21 cellular contexts compared by ENCODE assay signal in genomic region chr12:68673788-68674187, GRCh38. TPM values are rescaled to one million over a fixed set of nuclear protein-coding genes. Genes with fewer than 3 reads are reported as not detected.
DNase-seq lines count a peak whose midpoint lies in the region; ATAC-seq and TF ChIP-seq lines count a peak whose summit lies in the region.
"Had no signal": no experiment of that assay in that cellular context is flagged by ENCODE, and none has a peak within 500 bp of the region (broad histone marks: within the 10 kb centered on the region; RNA-seq: fewer than 3 reads in every experiment).

No MANE protein-coding gene starts in this region.

- CTCF ChIA-PET in CD4-positive, alpha-beta T cell (lab: Charles Lee), result no interaction called here
- CTCF ChIA-PET in activated CD4-positive, alpha-beta memory T cell treated with anti-CD3 and anti-CD28 coated beads, Interleukin-2, amount 10 ng/mL, durations not matched to agents 7 days and 5 days (lab: Charles Lee), result no interaction called here

- no peaks in the 10 kb centered on the region for H3K36me3 ChIP-seq in effector memory CD4-positive, alpha-beta T cell (ENCODE audit: control insufficient read depth, insufficient read depth, low read length)
- H3K36me3 ChIP-seq in tibial nerve, result no peaks in the 10 kb centered on the region
- H3K36me3 ChIP-seq: cardiac muscle cell, right lobe of liver had no signal

- H3K27me3 ChIP-seq in CD4-positive, alpha-beta T cell (ENCODE audit: control insufficient read depth, insufficient read depth, low read length), result no peaks in the 10 kb centered on the region
- H3K27me3 ChIP-seq in effector memory CD4-positive, alpha-beta T cell (replicated peaks; ENCODE audit: control insufficient read depth, insufficient read depth, low read length, poor library complexity, severe bottlenecking), result no peaks in the 10 kb centered on the region
- no peaks in the 10 kb centered on the region for H3K27me3 ChIP-seq in tibial nerve
- H3K27me3 ChIP-seq: cardiac muscle cell, dorsolateral prefrontal cortex, right lobe of liver had no signal

- peak; percentile 16 for ATAC-seq in CD4-positive, alpha-beta T cell (ENCODE audit: poor library complexity)
- ATAC-seq: right lobe of liver, WTC11 had no signal

- no peak for TF ChIP-seq CTCF in CD4-positive, alpha-beta T cell (IDR thresholded peaks at IDR 0.05)
- TF ChIP-seq CTCF in tibial nerve (IDR thresholded peaks at IDR 0.05), result no peak

- WGBS in tibial nerve, 2 donors, result 83 to 85% methylated on average over 4 of the region's 4 CpGs

- peak overlapping the region; percentile 77 for H3K27ac Mint-ChIP-seq in CD4-positive, alpha-beta T cell
- H3K27ac Mint-ChIP-seq in activated CD4-positive, alpha-beta memory T cell treated with anti-CD3 and anti-CD28 coated beads, Interleukin-2, amount 10 ng/mL, durations not matched to agents 7 days and 5 days, result peak overlapping the region; percentile 93
- H3K27ac Mint-ChIP-seq: type B pancreatic cell, WTC11 had no signal

- H3K27me3 Mint-ChIP-seq in CD4-positive, alpha-beta T cell, result no peaks in the 10 kb centered on the region
- no peaks in the 10 kb centered on the region for H3K27me3 Mint-ChIP-seq in activated CD4-positive, alpha-beta memory T cell treated with anti-CD3 and anti-CD28 coated beads, Interleukin-2, amount 10 ng/mL, durations not matched to agents 7 days and 5 days
- H3K27me3 Mint-ChIP-seq: type B pancreatic cell had no signal

- H3K4me3 ChIP-seq in Jurkat, Clone E6-1 (ENCODE audit: low read length), result no peak overlapping the region
- no peak overlapping the region for H3K4me3 ChIP-seq in effector memory CD4-positive, alpha-beta T cell (ENCODE audit: insufficient read depth, low read depth, low read length, poor library complexity, severe bottlenecking)
- H3K4me3 ChIP-seq in tibial nerve, result no peak overlapping the region
- H3K4me3 ChIP-seq: cardiac muscle cell, dorsolateral prefrontal cortex, lung, right lobe of liver had no signal

- H3K36me3 Mint-ChIP-seq in CD4-positive, alpha-beta T cell (ENCODE audit: low read depth), result peaks cover 3% of the 10 kb centered on the region
- peaks cover 5% of the 10 kb centered on the region for H3K36me3 Mint-ChIP-seq in activated CD4-positive, alpha-beta memory T cell treated with anti-CD3 and anti-CD28 coated beads, Interleukin-2, amount 10 ng/mL, durations not matched to agents 7 days and 5 days (ENCODE audit: low read depth)
- H3K36me3 Mint-ChIP-seq: type B pancreatic cell, WTC11 had no signal

- no peak for TF ChIP-seq EP300 in tibial nerve (IDR thresholded peaks at IDR 0.05)

- no peak for DNase-seq in CD4-positive, alpha-beta T cell
- DNase-seq in Jurkat, Clone E6-1 (ENCODE audit: low read depth, low spot score), result peak; percentile 85
- DNase-seq in activated CD4-positive, alpha-beta memory T cell treated with anti-CD3 and anti-CD28 coated beads, Interleukin-2, amount 10 ng/mL, durations not matched to agents 7 days and 5 days, result no peak
- no peak for DNase-seq in effector memory CD4-positive, alpha-beta T cell
- no peak for DNase-seq in NCI-H1105 (lab: John Stamatoyannopoulos, UW)
- no peak for DNase-seq in tibial nerve (ENCODE audit: low spot score in 2 of 2)
- no peak for DNase-seq in NCI-H1092 (lab: John Stamatoyannopoulos, UW)
- no peak for DNase-seq in NCI-H510A (lab: John Stamatoyannopoulos, UW)
- DNase-seq: activated CD8-positive, alpha-beta memory T cell treated with anti-CD3 and anti-CD28 coated beads, Interleukin-2, amount 50 U/mL, for 48 hours; COR-L47; dorsolateral prefrontal cortex; kidney; NCI-H1048; NCI-H526 treated with DMSO at 0.1 percent for 48 hours; right lobe of liver; SHP77 treated with DMSO at 0.1 percent for 48 hours had no signal

- peaks cover 13% of the 10 kb centered on the region for H3K4me1 ChIP-seq in effector memory CD4-positive, alpha-beta T cell (ENCODE audit: control insufficient read depth, insufficient read depth, low read length, poor library complexity, severe bottlenecking)
- no peaks in the 10 kb centered on the region for H3K4me1 ChIP-seq in tibial nerve

- TF ChIP-seq POLR2A in tibial nerve (IDR thresholded peaks at IDR 0.05), result no peak

- no peaks in the 10 kb centered on the region for H3K9me3 ChIP-seq in CD4-positive, alpha-beta T cell (ENCODE audit: control insufficient read depth, low read length)
- no peaks in the 10 kb centered on the region for H3K9me3 ChIP-seq in effector memory CD4-positive, alpha-beta T cell (ENCODE audit: control insufficient read depth, low read length)
- H3K9me3 ChIP-seq in tibial nerve, result no peaks in the 10 kb centered on the region
- H3K9me3 ChIP-seq: right lobe of liver had no signal

- H3K4me1 Mint-ChIP-seq in CD4-positive, alpha-beta T cell (ENCODE audit: low read depth), result peaks cover 50% of the 10 kb centered on the region
- peaks cover 44% of the 10 kb centered on the region for H3K4me1 Mint-ChIP-seq in activated CD4-positive, alpha-beta memory T cell treated with anti-CD3 and anti-CD28 coated beads, Interleukin-2, amount 10 ng/mL, durations not matched to agents 7 days and 5 days

- intact Hi-C loops in CD4-positive, alpha-beta T cell (cut with DNase I, micrococcal nuclease), result loop anchor here in 1 of 2 experiments (2.0 to 10.0 kb wide), 3 partner anchors 36 to 309 kb away; partner anchors contain the start of gene RAP1B

- POLR2A ChIA-PET in CD4-positive, alpha-beta T cell (lab: Charles Lee), result interaction anchor here (1.4 kb wide), 1 partner anchor 13 kb away, joined by 3 read pairs; the partner anchor contains the start of gene NUP107
- POLR2A ChIA-PET in activated CD4-positive, alpha-beta memory T cell treated with anti-CD3 and anti-CD28 coated beads, Interleukin-2, amount 10 ng/mL, durations not matched to agents 7 days and 5 days (lab: Charles Lee), result interaction anchor here (0.6 to 3.5 kb wide), 9 partner anchors 9 to 342 kb away, joined by 3 to 26 read pairs (median 4); partner anchors contain the start of genes MDM1, NUP107 and RAP1B

- peak overlapping the region; percentile 70 for H3K4me3 Mint-ChIP-seq in CD4-positive, alpha-beta T cell
- peak overlapping the region; percentile 41 for H3K4me3 Mint-ChIP-seq in activated CD4-positive, alpha-beta memory T cell treated with anti-CD3 and anti-CD28 coated beads, Interleukin-2, amount 10 ng/mL, durations not matched to agents 7 days and 5 days
- H3K4me3 Mint-ChIP-seq: type B pancreatic cell, WTC11 had no signal

- no peak overlapping the region for H3K27ac ChIP-seq in CD4-positive, alpha-beta T cell (ENCODE audit: low read depth, low read length)
- peak overlapping the region; percentile 17 for H3K27ac ChIP-seq in effector memory CD4-positive, alpha-beta T cell (ENCODE audit: insufficient read depth, low read length, poor library complexity, severe bottlenecking)
- no peak overlapping the region for H3K27ac ChIP-seq in tibial nerve
- H3K27ac ChIP-seq: cardiac muscle cell, dorsolateral prefrontal cortex, KMS-11, right lobe of liver had no signal

- H3K9me3 Mint-ChIP-seq in CD4-positive, alpha-beta T cell, result no peaks in the 10 kb centered on the region
- H3K9me3 Mint-ChIP-seq in activated CD4-positive, alpha-beta memory T cell treated with anti-CD3 and anti-CD28 coated beads, Interleukin-2, amount 10 ng/mL, durations not matched to agents 7 days and 5 days, result no peaks in the 10 kb centered on the region
- H3K9me3 Mint-ChIP-seq: type B pancreatic cell, WTC11 had no signal

RNA-seq across cellular contexts. Expression of gene NUP107, which starts 13.0 kb away (rescaled TPM):
- 10 to 100 TPM; 37.2 to 38.7 TPM for total RNA-seq in CD4-positive, alpha-beta T cell
- polyA plus RNA-seq in Jurkat, Clone E6-1 (2012; ENCODE audit: insufficient read depth, insufficient read length), result 157 TPM
- 10 to 100 TPM; 80.7 to 85.4 TPM for total RNA-seq in activated CD4-positive, alpha-beta memory T cell treated with anti-CD3 and anti-CD28 coated beads, Interleukin-2, amount 10 ng/mL, durations not matched to agents 7 days and 5 days
- 10 to 100 TPM; 30.3 to 38.0 (median 31.6) TPM for total RNA-seq in tibial nerve
